Comparison of ENCODE assay signal across 8 cellular contexts in genomic region chr1:36099681-36100341, GRCh38. TPM values are rescaled to one million over a fixed set of nuclear protein-coding genes. Genes with fewer than 3 reads are reported as not detected.
DNase-seq lines count a peak whose midpoint lies in the region; ATAC-seq and TF ChIP-seq lines count a peak whose summit lies in the region.

No MANE protein-coding gene starts in this region.

- H3K27me3 ChIP-seq in HAP-1 (ENCODE audit: low read depth) = no peaks in the 10 kb centered on the region

- H3K9me3 Mint-ChIP-seq in effector memory CD8-positive, alpha-beta T cell = no peaks in the 10 kb centered on the region
- H3K9me3 Mint-ChIP-seq in mesothelial cell of epicardium = no peaks in the 10 kb centered on the region

- no peaks in the 10 kb centered on the region for H3K27me3 Mint-ChIP-seq in effector memory CD8-positive, alpha-beta T cell
- H3K27me3 Mint-ChIP-seq in mesothelial cell of epicardium (ENCODE audit: low read depth) = no peaks in the 10 kb centered on the region

- TF ChIP-seq CTCF in C4-2B (conservative IDR thresholded peaks at IDR 0.05) (peak; percentile 93), mesothelial cell of epicardium (IDR thresholded peaks at IDR 0.05; ENCODE audit: unreplicated experiment) (peak; percentile 81)

- peaks cover 14% of the 10 kb centered on the region for H3K36me3 Mint-ChIP-seq in effector memory CD8-positive, alpha-beta T cell (ENCODE audit: insufficient read depth)
- H3K36me3 Mint-ChIP-seq in mesothelial cell of epicardium = peaks cover 1% of the 10 kb centered on the region

- peaks cover 0 to 5% of the 10 kb centered on the region in 2 donors for H3K4me1 Mint-ChIP-seq in effector memory CD8-positive, alpha-beta T cell (ENCODE audit: low read depth in 2 of 2)
- H3K4me1 Mint-ChIP-seq in mesothelial cell of epicardium = peaks cover 6% of the 10 kb centered on the region

- no peak overlapping the region for H3K27ac ChIP-seq in C4-2B

- H3K4me3 Mint-ChIP-seq in effector memory CD8-positive, alpha-beta T cell = no peak overlapping the region
- no peak overlapping the region for H3K4me3 Mint-ChIP-seq in mesothelial cell of epicardium

- H3K9me3 ChIP-seq in HAP-1 = no peaks in the 10 kb centered on the region

- ATAC-seq in effector memory CD8-positive, alpha-beta T cell (replicated peaks) = peak; percentile 90

- no peaks in the 10 kb centered on the region for H3K4me1 ChIP-seq in HAP-1

- peaks cover 16% of the 10 kb centered on the region for H3K36me3 ChIP-seq in HAP-1 (replicated peaks)

- DNase-seq in HAP-1 (ENCODE audit: low spot score in 2 of 2) (peak; percentile 66 to 91), NCI-H748 (lab: John Stamatoyannopoulos, UW; ENCODE audit: unreplicated experiment) (peak; percentile 65), mesothelial cell of epicardium (ENCODE audit: low spot score in 2 of 2, unreplicated experiment in 2 of 2) (peak; percentile 67 to 88), OCI-M2 (lab: John Stamatoyannopoulos, UW; ENCODE audit: unreplicated experiment) (no peak)
- DNase-seq in activated CD8-positive, alpha-beta memory T cell treated with anti-CD3 and anti-CD28 coated beads for 24 hours = peak; percentile 91
- peak; percentile 67 to 77 (median 71) for DNase-seq in effector memory CD8-positive, alpha-beta T cell
- DNase-seq in stimulated activated CD8-positive, alpha-beta memory T cell treated with anti-CD3 and anti-CD28 coated beads, Interleukin-2, amount 100 ng/mL, for 1 hour (ENCODE audit: low read depth in 2 of 2) = peak; percentile 51 to 62

- no peak overlapping the region for H3K4me3 ChIP-seq in HAP-1

- in situ Hi-C loops in HAP-1 (cut with MboI; ENCODE audit: low sequenced_read_pairs) = no loop called here

- H3K27ac Mint-ChIP-seq in effector memory CD8-positive, alpha-beta T cell = peak overlapping the region in 1 of 2 donors; percentile 22
- no peak overlapping the region for H3K27ac Mint-ChIP-seq in mesothelial cell of epicardium

RNA-seq across cellular contexts. Expression of gene ADPRS, which starts 11.1 kb away (rescaled TPM):
- total RNA-seq in mesothelial cell of epicardium = 31.6 to 33.3 TPM (median 32.6 TPM) in 3 replicates

RNA-seq across cellular contexts. Expression of gene TEKT2, which starts 15.9 kb away (rescaled TPM):
- total RNA-seq in mesothelial cell of epicardium = 2.6 to 3.6 TPM (median 3.2 TPM) in 3 replicates

RNA-seq across cellular contexts. Expression of gene COL8A2, which starts 25.2 kb away (rescaled TPM):
- total RNA-seq in mesothelial cell of epicardium = 9.0 to 10.5 TPM (median 10.4 TPM) in 3 replicates

RNA-seq across cellular contexts. Expression of gene TRAPPC3, which starts 49.5 kb away (rescaled TPM):
- 64.8 to 68.5 TPM (median 68.5 TPM) in 3 replicates for total RNA-seq in mesothelial cell of epicardium

RNA-seq across cellular contexts. Expression of gene MAP7D1, which starts 56.1 kb away (rescaled TPM):
- 97.8 to 103 TPM (median 101 TPM) in 3 replicates for total RNA-seq in mesothelial cell of epicardium
